8 cellular contexts compared by ENCODE assay signal in genomic region chr20:3407426-3408250, GRCh38. TPM values are rescaled to one million over a fixed set of nuclear protein-coding genes. Genes with fewer than 3 reads are reported as not detected.
A peak's percentile ranks its signal among the peaks of the same experiment; 100 is the strongest.
DNase-seq lines count a peak whose midpoint lies in the region; ATAC-seq and TF ChIP-seq lines count a peak whose summit lies in the region.

DNAAF9 (minus strand) TSS chr20:3407669; CDS start chr20:3407557, 112 bp downstream.

- peaks cover 0 to 14% (median 8%) of the 10 kb centered on the region in 4 donors for H3K4me1 ChIP-seq in liver (ENCODE audit: control insufficient read depth in 4 of 4, insufficient read depth in 4 of 4, low read length in 3 of 4)

- ATAC-seq in HG02870 (IDR thresholded peaks at IDR 0.05; ENCODE audit: unreplicated experiment) (peak; percentile 45), HG03378 (IDR thresholded peaks at IDR 0.05; ENCODE audit: unreplicated experiment) (no peak)

- H3K9me3 ChIP-seq in liver (ENCODE audit: control insufficient read depth in 4 of 4, low read length in 3 of 4) = no peaks in the 10 kb centered on the region

- H3K36me3 ChIP-seq in liver (ENCODE audit: control insufficient read depth in 4 of 4, insufficient read depth in 3 of 4, low read depth in 1 of 4, low read length in 3 of 4) = no peaks in the 10 kb centered on the region

- H3K9ac ChIP-seq in liver (ENCODE audit: low read depth in 1 of 2, low read length in 2 of 2) = peak within 1 kb of the TSS; percentile 50 to 63

- H3K27me3 ChIP-seq in liver (ENCODE audit: control insufficient read depth in 4 of 4, insufficient read depth in 4 of 4, low read length in 3 of 4) = no peaks in the 10 kb centered on the region

- H3K27ac ChIP-seq in liver (ENCODE audit: low read depth in 1 of 2, low read length in 2 of 2) = peak within 1 kb of the TSS; percentile 71 to 75

- no peak for TF ChIP-seq RAD21 in liver (IDR thresholded peaks at IDR 0.05)

- H3K4me3 ChIP-seq in liver (ENCODE audit: low read depth in 1 of 3, low read length in 3 of 3) = peak within 1 kb of the TSS; percentile 78 to 91 (median 90)

- DNase-seq in GM03348 (ENCODE audit: low spot score) = peak; percentile 96
- peak; percentile 84 for DNase-seq in NCI-H345 (lab: John Stamatoyannopoulos, UW)
- peak; percentile 51 to 53 for DNase-seq in activated CD4-positive, alpha-beta T cell treated with anti-CD3 and anti-CD28 coated beads, Interleukin-2, amount 50 U/mL, for 4 hours
- peak; percentile 50 to 80 for DNase-seq in dermis microvascular lymphatic vessel endothelial cell (ENCODE audit: low read depth in 2 of 2)
- peak; percentile 47 to 64 for DNase-seq in stimulated activated CD4-positive, alpha-beta T cell treated with anti-CD3 and anti-CD28 coated beads, Interleukin-2, amount 100 ng/mL, for 48 hours

- peak; percentile 34 for TF ChIP-seq CTCF in liver (IDR thresholded peaks at IDR 0.05; ENCODE audit: low read depth, low read length, missing input control)

- WGBS in liver = 1% methylated on average over 103 of the region's 103 CpGs

TF ChIP-seq in liver, 16 proteins besides CTCF, POLR2A, EP300 and RAD21:
- no peak for TF ChIP-seq YY1 (IDR thresholded peaks at IDR 0.05)
- TF ChIP-seq TAF1 (conservative IDR thresholded peaks at IDR 0.05) = no peak
- peak in 1 of 2 donors; percentile 14 for TF ChIP-seq GABPA (IDR thresholded peaks at IDR 0.05 in 1 of 2, conservative IDR thresholded peaks at IDR 0.05 in 1 of 2)
TF ChIP-seq in liver: peak in this region for 1.

RNA-seq across cellular contexts. Expression of gene DNAAF9, which starts in this region (rescaled TPM):
- total RNA-seq in dermis microvascular lymphatic vessel endothelial cell = 10.5 and 13.9 TPM in 2 replicates
- 1 to 10 TPM; 3.0 to 4.4 TPM for total RNA-seq in liver
- polyA plus RNA-seq in liver = 1 to 10 TPM; 1.4 to 1.9 TPM
